21 cellular contexts compared by ENCODE assay signal in the genomic region with DNA sequence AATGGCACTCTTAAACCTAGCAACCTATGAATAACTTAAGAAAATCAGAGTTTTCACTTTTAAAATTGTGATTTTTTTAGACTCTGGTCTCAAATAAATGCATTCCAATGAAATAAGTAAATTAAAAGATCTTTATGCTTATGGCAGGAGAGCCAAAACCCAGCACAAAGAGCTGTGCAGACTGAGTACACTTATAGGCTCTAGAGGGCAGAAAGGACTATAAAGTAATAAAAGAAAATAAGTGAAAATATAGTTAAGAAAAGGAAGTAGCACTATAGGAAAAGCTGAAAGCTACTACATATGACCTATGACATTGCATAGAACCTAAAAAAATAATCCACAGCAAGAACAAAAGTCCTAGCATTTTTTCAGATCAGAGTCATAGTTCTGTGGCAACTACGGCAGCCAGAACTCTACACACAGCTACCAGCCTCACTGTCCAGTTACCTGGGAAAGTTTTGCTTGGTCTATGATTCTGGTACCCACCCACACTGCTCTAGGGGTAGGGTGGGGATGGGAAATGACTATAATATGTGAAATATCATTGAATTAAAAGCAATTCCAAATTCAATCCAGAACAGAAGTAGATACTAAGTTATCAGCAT. TPM values are rescaled to one million over a fixed set of nuclear protein-coding genes. Genes with fewer than 3 reads are reported as not detected.
A peak's percentile ranks its signal among the peaks of the same experiment; 100 is the strongest.
DNase-seq lines count a peak whose midpoint lies in the region; ATAC-seq, FAIRE-seq and TF ChIP-seq lines count a peak whose summit lies in the region.
"Had no signal": no experiment of that assay in that cellular context is flagged by ENCODE, and none has a peak within 500 bp of the region (broad histone marks: within the 10 kb centered on the region; RNA-seq: fewer than 3 reads in every experiment).

No MANE protein-coding gene starts in this region.

- H3K4me1 ChIP-seq in IMR-90 (ENCODE audit: control insufficient read depth, insufficient read depth, low read length), result no peaks in the 10 kb centered on the region
- H3K4me1 ChIP-seq in CD8-positive, alpha-beta memory T cell (ENCODE audit: insufficient read depth, low read length), result no peaks in the 10 kb centered on the region
- H3K4me1 ChIP-seq in pancreas, result peaks cover 0 to 3% (median 0%) of the 10 kb centered on the region in 3 donors
- H3K4me1 ChIP-seq: Caco-2, upper lobe of right lung had no signal

- H2AFZ ChIP-seq in IMR-90 (replicated peaks; ENCODE audit: low read length, poor library complexity), result no peak overlapping the region

- H3K9me3 Mint-ChIP-seq in CD8-positive, alpha-beta memory T cell, result no peaks in the 10 kb centered on the region
- H3K9me3 Mint-ChIP-seq: effector memory CD8-positive, alpha-beta T cell; stimulated activated naive CD8-positive, alpha-beta T cell treated with anti-CD3 and anti-CD28 coated beads, Interleukin-15, Interleukin-2, amounts not matched to agents 100 ng/mL and 50 ng/mL, for 24 hours had no signal

- FAIRE-seq in pancreas (lab: Jason Lieb, UNC), result no peak
- FAIRE-seq: A549, keratinocyte had no signal

- no peak overlapping the region for H4K8ac ChIP-seq in IMR-90 (ENCODE audit: low read depth in 2 of 2, low read length in 2 of 2)

- dilution Hi-C loops in IMR-90 (cut with HindIII; ENCODE audit: low sequenced_read_pairs, unreplicated experiment), result no loop called here

- H3K18ac ChIP-seq in IMR-90 (ENCODE audit: low read depth, low read length), result no peak overlapping the region

- POLR2A ChIA-PET in AG04450 (lab: Yijun Ruan, JAX) (interaction anchor here (0.7 kb wide), 1 partner anchor 30 kb away, joined by 3 read pairs; the partner anchor contains the start of gene CLASP2), IMR-90 (lab: Charles Lee; ENCODE audit: unreplicated experiment) (no interaction called here)
- POLR2A ChIA-PET in CD8-positive, alpha-beta memory T cell (lab: Charles Lee), result no interaction called here

- H3K9me3 ChIP-seq in AG04450 (ENCODE audit: control insufficient read depth, insufficient read depth, low read length) (no peaks in the 10 kb centered on the region), IMR-90 (ENCODE audit: control insufficient read depth, insufficient read depth, low read length) (no peaks in the 10 kb centered on the region), pancreas (no peaks in the 10 kb centered on the region)
- no peaks in the 10 kb centered on the region for H3K9me3 ChIP-seq in CD8-positive, alpha-beta memory T cell (ENCODE audit: low read length)
- H3K9me3 ChIP-seq: A549, Caco-2, ovary, upper lobe of right lung had no signal

- H3K56ac ChIP-seq in IMR-90 (ENCODE audit: extremely low read depth, insufficient read depth, low read length), result no peak overlapping the region

- no peak overlapping the region for H2AK9ac ChIP-seq in IMR-90 (replicated peaks; ENCODE audit: low read depth, low read length, poor library complexity)

- peak overlapping the region in 2 of 8 donors; percentile 6 to 37 for H3K27ac Mint-ChIP-seq in CD8-positive, alpha-beta memory T cell
- H3K27ac Mint-ChIP-seq: stimulated activated naive CD8-positive, alpha-beta T cell treated with anti-CD3 and anti-CD28 coated beads, Interleukin-15, Interleukin-2, amounts not matched to agents 100 ng/mL and 50 ng/mL, for 24 hours had no signal

- H3K4me3 ChIP-seq in AG04450 (ENCODE audit: low read depth, low read length) (no peak overlapping the region), IMR-90 (ENCODE audit: insufficient read depth, low read depth, low read length) (no peak overlapping the region), brain microvascular endothelial cell (ENCODE audit: low read depth, low read length) (no peak overlapping the region), pancreas (no peak overlapping the region)
- no peak overlapping the region for H3K4me3 ChIP-seq in CD8-positive, alpha-beta memory T cell (ENCODE audit: low read length)
- H3K4me3 ChIP-seq: A549, cardiac muscle cell, ovary, upper lobe of right lung had no signal

- H3K9me1 ChIP-seq in IMR-90 (ENCODE audit: insufficient read depth, low read length), result peaks cover 6% of the 10 kb centered on the region

- peak overlapping the region; percentile 42 for H3K27ac ChIP-seq in AG04450 (ENCODE audit: low read depth, low read length)
- H3K27ac ChIP-seq in IMR-90 (ENCODE audit: insufficient read depth, low read length), result 0 out of 2 replicates have a peak overlapping the region, but pooled peaks have one; percentile 41
- no peak overlapping the region for H3K27ac ChIP-seq in brain microvascular endothelial cell
- H3K27ac ChIP-seq in CD8-positive, alpha-beta memory T cell (ENCODE audit: low read depth, low read length), result no peak overlapping the region
- H3K27ac ChIP-seq in pancreas, result no peak overlapping the region
- H3K27ac ChIP-seq: A549, cardiac muscle cell, KMS-11, ovary, upper lobe of right lung had no signal

- in situ Hi-C loops in IMR-90 (cut with MboI; ENCODE audit: low sequenced_read_pairs) (no loop called here), brain microvascular endothelial cell (cut with HindIII; ENCODE audit: low pct_ligation_motif_present, low sequenced_read_pairs) (no loop called here)

- WGBS in IMR-90 (ENCODE audit: extremely low coverage in 2 of 2, insufficient read length in 1 of 2), 2 experiments, result no CpG with 5 or more reads among the region's 1 CpG
- WGBS in pancreas, 2 donors, result 91 to 100% methylated on average over 1 of the region's 1 CpG

- H3K14ac ChIP-seq in IMR-90 (replicated peaks; ENCODE audit: low read depth, low read length), result no peak overlapping the region

- H3K27me3 Mint-ChIP-seq in CD8-positive, alpha-beta memory T cell, result no peaks in the 10 kb centered on the region
- H3K27me3 Mint-ChIP-seq: effector memory CD8-positive, alpha-beta T cell; stimulated activated naive CD8-positive, alpha-beta T cell treated with anti-CD3 and anti-CD28 coated beads, Interleukin-15, Interleukin-2, amounts not matched to agents 100 ng/mL and 50 ng/mL, for 24 hours had no signal

- H3K9ac ChIP-seq in IMR-90 (ENCODE audit: low read depth, low read length), result no peak overlapping the region
- H3K9ac ChIP-seq: KMS-11 had no signal

- no peaks in the 10 kb centered on the region for H4K20me1 ChIP-seq in IMR-90 (ENCODE audit: insufficient read depth, low read length)

- no peak overlapping the region for H3K23ac ChIP-seq in IMR-90 (ENCODE audit: low read depth, low read length)

- intact Hi-C loops in IMR-90 (cut with micrococcal nuclease) (no loop called here), pancreas (cut with DNase I) (no loop called here)

- peaks cover 8 to 19% of the 10 kb centered on the region in 2 experiments for H3K79me1 ChIP-seq in IMR-90 (ENCODE audit: low read depth in 1 of 2, low read length in 2 of 2)

- DNase-seq in AG04450 (ENCODE audit: low read depth, low spot score) (no peak), IMR-90 (peak; percentile 55), brain microvascular endothelial cell (peak; percentile 50), glomerular visceral epithelial cell (ENCODE audit: extremely low spot score) (peak; percentile 12), GF-D8 (lab: John Stamatoyannopoulos, UW) (no peak), NCI-H187 treated with DMSO at 0.1 percent for 48 hours (lab: John Stamatoyannopoulos, UW) (no peak), pancreas (no peak)
- DNase-seq in CD8-positive, alpha-beta memory T cell, result no peak
- DNase-seq: Caco-2; effector memory CD8-positive, alpha-beta T cell; NCI-H1436 treated with DMSO at 0.1 percent for 48 hours; NCI-H345; ovary; T1000; upper lobe of right lung had no signal

- H3K36me3 Mint-ChIP-seq in CD8-positive, alpha-beta memory T cell, result peaks cover 0 to 56% (median 8%) of the 10 kb centered on the region in 3 donors

- H2BK120ac ChIP-seq in IMR-90 (ENCODE audit: low read depth, low read length), result no peak overlapping the region

- no peak overlapping the region for H2AK5ac ChIP-seq in IMR-90 (ENCODE audit: low read depth, low read length)

- no peak overlapping the region for H2BK20ac ChIP-seq in IMR-90 (ENCODE audit: low read depth, low read length)

- no peak overlapping the region for H3K4me2 ChIP-seq in IMR-90 (ENCODE audit: low read depth, low read length)
- H3K4me2 ChIP-seq: A549, KMS-11 had no signal

- TF ChIP-seq CTCF in AG04450 (IDR thresholded peaks at IDR 0.05; ENCODE audit: low read depth, low read length) (no peak), IMR-90 (conservative IDR thresholded peaks at IDR 0.05; ENCODE audit: low read depth, low read length) (no peak), brain microvascular endothelial cell (IDR thresholded peaks at IDR 0.05; ENCODE audit: low read depth, low read length, missing control alignments) (no peak), pancreas (IDR thresholded peaks at IDR 0.05) (no peak)

- CTCF ChIA-PET in AG04450 (lab: Charles Lee), result interaction anchor here (1.2 kb wide), 1 partner anchor 100 kb away, joined by 3 read pairs; no protein-coding TSS in a partner anchor
- CTCF ChIA-PET in IMR-90 (lab: Yijun Ruan, JAX), result interaction anchor here (0.6 kb wide), 1 partner anchor 10 kb away, joined by 6 read pairs; no protein-coding TSS in a partner anchor
- CTCF ChIA-PET in CD8-positive, alpha-beta memory T cell (lab: Charles Lee), result no interaction called here

- TF ChIP-seq RAD21 in IMR-90 (IDR thresholded peaks at IDR 0.05; ENCODE audit: low read length), result no peak

- H3K4me1 Mint-ChIP-seq in CD8-positive, alpha-beta memory T cell, result peaks cover 0 to 2% (median 0%) of the 10 kb centered on the region in 3 donors

- no peak for TF ChIP-seq POLR2A in IMR-90 (IDR thresholded peaks at IDR 0.05; ENCODE audit: low read depth, low read length)

- no peak overlapping the region for H4K5ac ChIP-seq in IMR-90 (ENCODE audit: low read depth, low read length)

- no TSS peak for BruUV-seq in IMR-90 (replicated peaks; lab: Mats Ljungman, UMichigan)

- ATAC-seq in IMR-90 (ENCODE audit: low read depth) (peak; percentile 93), pancreas (no peak)
- ATAC-seq: effector memory CD8-positive, alpha-beta T cell; HCT116; upper lobe of right lung had no signal

- no peak overlapping the region for H2BK5ac ChIP-seq in IMR-90 (ENCODE audit: low read depth, low read length, poor library complexity, severe bottlenecking)

- H4K91ac ChIP-seq in IMR-90 (ENCODE audit: insufficient read depth, low read depth, low read length), result no peak overlapping the region

- H3K4me3 Mint-ChIP-seq in CD8-positive, alpha-beta memory T cell, result no peak overlapping the region
- H3K4me3 Mint-ChIP-seq: effector memory CD8-positive, alpha-beta T cell; stimulated activated naive CD8-positive, alpha-beta T cell treated with anti-CD3 and anti-CD28 coated beads, Interleukin-15, Interleukin-2, amounts not matched to agents 100 ng/mL and 50 ng/mL, for 24 hours had no signal

- peaks cover 9% of the 10 kb centered on the region for H3K36me3 ChIP-seq in IMR-90 (ENCODE audit: control insufficient read depth, insufficient read depth, low read length)
- no peaks in the 10 kb centered on the region for H3K36me3 ChIP-seq in brain microvascular endothelial cell (replicated peaks)
- H3K36me3 ChIP-seq in CD8-positive, alpha-beta memory T cell (ENCODE audit: insufficient read depth, low read length), result peaks cover 11% of the 10 kb centered on the region
- no peaks in the 10 kb centered on the region for H3K36me3 ChIP-seq in pancreas
- H3K36me3 ChIP-seq: ovary had no signal

- no peak overlapping the region for H3K4ac ChIP-seq in IMR-90 (ENCODE audit: low read depth, low read length)

- H3K27me3 ChIP-seq in AG04450 (ENCODE audit: control insufficient read depth, insufficient read depth, low read length) (no peaks in the 10 kb centered on the region), IMR-90 (ENCODE audit: control insufficient read depth, insufficient read depth, low read length) (no peaks in the 10 kb centered on the region), brain microvascular endothelial cell (replicated peaks) (no peaks in the 10 kb centered on the region), pancreas (no peaks in the 10 kb centered on the region)
- no peaks in the 10 kb centered on the region for H3K27me3 ChIP-seq in CD8-positive, alpha-beta memory T cell (ENCODE audit: insufficient read depth, low read length, poor library complexity, severe bottlenecking)
- H3K27me3 ChIP-seq: cardiac muscle cell, ovary, upper lobe of right lung had no signal

- no peak overlapping the region for H2BK15ac ChIP-seq in IMR-90 (ENCODE audit: low read depth, low read length)

RNA-seq across cellular contexts. Expression of gene CLASP2, which starts 30.5 kb away (rescaled TPM):
- 19.2 and 27.4 TPM in 2 replicates for polyA plus RNA-seq in AG04450 (2011; rRNA removed)
- 43.0 and 50.5 TPM in 2 replicates for polyA minus RNA-seq in AG04450 (2011; rRNA and poly(A)+ RNA removed)
- 42.5 and 49.1 TPM in 2 replicates for total RNA-seq in IMR-90 (2012; rRNA removed)
- 8.0 and 11.9 TPM in 2 replicates for polyA plus RNA-seq in IMR-90 (2012; rRNA removed)
- polyA plus RNA-seq in IMR-90 (2012; cell fraction: cytosol; rRNA removed), result 4.5 and 7.0 TPM in 2 replicates
- 4.7 and 24.3 TPM in 2 replicates for polyA plus RNA-seq in IMR-90 (2012; cell fraction: nucleus; rRNA removed; ENCODE audit: low replicate concordance)
- total RNA-seq in CD8-positive, alpha-beta memory T cell, result 10 to 100 TPM; 47.0 to 53.8 TPM
- 13.7 TPM for polyA plus RNA-seq in CD8-positive, alpha-beta memory T cell
- 10 to 100 TPM; 20.2 to 33.5 (median 21.4) TPM for total RNA-seq in pancreas
- polyA plus RNA-seq in pancreas, result 10 to 100 TPM in 1 of 2 donors, 1 to 10 TPM in 1; 8.5 to 16.7 TPM

Comparison
In these comparisons a context has a peak if more than half of its experiments do, and no peak if none do; other contexts are left out.
1. DNase-seq: peak in IMR-90 (single experiment), brain microvascular endothelial cell (single experiment) and glomerular visceral epithelial cell (single experiment); none in AG04450 (single experiment), CD8-positive, alpha-beta memory T cell (0 of 5), GF-D8 (single experiment), NCI-H187 treated with DMSO at 0.1 percent for 48 hours (single experiment) and pancreas (0 of 6).
2. H3K27ac ChIP-seq: peak in AG04450 (single experiment) and IMR-90 (single experiment); none in brain microvascular endothelial cell (single experiment), CD8-positive, alpha-beta memory T cell (single experiment) and pancreas (0 of 4).